ENCODE assay signal across 10 cellular contexts in the genomic region with DNA sequence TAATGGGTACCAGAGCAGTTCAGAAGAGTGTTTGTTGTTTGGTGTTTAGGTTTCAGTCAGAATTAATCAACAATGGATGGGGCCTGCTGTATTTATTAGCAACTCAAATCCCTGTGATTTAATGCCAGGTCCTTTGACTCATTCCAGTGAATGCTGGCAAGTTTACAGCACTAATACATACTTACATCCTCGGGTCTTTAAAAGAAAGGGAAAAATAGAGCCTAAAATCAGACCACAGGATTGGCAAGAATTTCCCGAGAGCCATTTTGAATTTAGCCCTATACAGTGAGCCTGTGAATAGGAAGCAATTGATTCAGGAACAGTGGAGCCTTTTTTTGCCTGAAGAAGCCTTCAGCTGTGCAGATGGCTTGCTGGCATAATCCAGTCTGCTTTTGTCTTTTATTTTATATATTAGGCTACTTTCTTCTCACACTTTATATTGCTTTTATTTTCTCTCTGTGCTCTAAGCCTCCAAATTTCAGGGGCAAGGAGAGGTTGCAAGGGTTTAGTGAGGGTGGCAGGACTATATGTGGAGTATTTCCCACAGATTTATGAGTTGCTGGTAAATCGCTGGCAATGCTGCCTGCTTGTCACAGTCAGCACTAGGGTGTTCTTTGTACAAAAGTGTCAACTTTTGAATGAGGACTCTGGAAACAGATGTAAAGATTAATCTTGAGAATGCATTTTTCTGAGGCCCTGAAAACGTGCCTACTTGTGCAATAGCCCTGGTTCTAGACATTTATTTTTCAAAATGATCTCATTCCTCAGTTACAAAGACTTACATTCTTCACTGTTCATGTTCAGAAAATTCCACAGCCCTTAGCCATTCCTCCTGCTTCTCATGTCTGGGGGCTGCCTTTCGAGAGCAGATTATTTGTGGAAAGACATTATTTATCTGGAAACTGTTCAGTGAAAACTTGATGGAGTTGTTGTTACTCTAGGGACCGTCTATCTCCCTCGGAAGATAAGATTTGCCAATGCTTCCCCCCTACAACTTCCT.
DNase-seq lines count a peak whose midpoint lies in the region; ATAC-seq, FAIRE-seq and TF ChIP-seq lines count a peak whose summit lies in the region.
"Had no signal": no experiment of that assay in that cellular context is flagged by ENCODE, and none has a peak within 500 bp of the region (broad histone marks: within the 10 kb centered on the region; RNA-seq: fewer than 3 reads in every experiment).

No MANE protein-coding gene starts in this region.

- H3K4me3 ChIP-seq in astrocyte of the cerebellum (ENCODE audit: low read depth, low read length) (no peak overlapping the region), heart right ventricle (no peak overlapping the region)

- DNase-seq in EH (ENCODE audit: low read depth) (peak; percentile 97), astrocyte of the cerebellum (ENCODE audit: low read depth) (peak; percentile 97), heart right ventricle (peak in 1 of 2 donors; percentile 13), putamen (ENCODE audit: low spot score) (peak; percentile 62), activated T-cell treated with anti-CD3 and anti-CD28 coated beads for 4 hours (no peak), RCC 7860 (ENCODE audit: low spot score) (no peak)
- DNase-seq: DMS153, Kasumi-1 had no signal

- ATAC-seq in heart right ventricle (peak in 7 of 8 donors; percentile 66 to 92 (median 83)), GM21717 (IDR thresholded peaks at IDR 0.05; ENCODE audit: unreplicated experiment) (no peak), GM18498 (IDR thresholded peaks at IDR 0.05; ENCODE audit: unreplicated experiment) (no peak)

- no peak for TF ChIP-seq CTCF in astrocyte of the cerebellum (IDR thresholded peaks at IDR 0.05; ENCODE audit: low read depth, low read length, missing control alignments)
- TF ChIP-seq CTCF in heart right ventricle (IDR thresholded peaks at IDR 0.05), result no peak

- H3K27me3 ChIP-seq in heart right ventricle, result no peaks in the 10 kb centered on the region

- peak overlapping the region in 9 of 10 donors; percentile 38 to 78 (median 73) for H3K27ac ChIP-seq in heart right ventricle

- in situ Hi-C loops in astrocyte of the cerebellum (cut with HindIII; ENCODE audit: low sequenced_read_pairs), result no loop called here

- no peak for FAIRE-seq in RCC 7860 (lab: Jason Lieb, UNC)

- peaks cover 0 to 12% (median 6%) of the 10 kb centered on the region in 9 donors for H3K4me1 ChIP-seq in heart right ventricle

- intact Hi-C loops in heart right ventricle (cut with DNase I), result loop anchor here in 1 of 10 donors (5.0 kb wide), 1 partner anchor 127 kb away; no protein-coding TSS in a partner anchor

- H3K9me3 ChIP-seq in heart right ventricle, result peaks cover 0 to 8% (median 0%) of the 10 kb centered on the region in 11 donors

- H3K36me3 ChIP-seq in heart right ventricle, result no peaks in the 10 kb centered on the region

- 49 to 51% methylated on average over 7 of the region's 7 CpGs for WGBS in heart right ventricle, 2 donors

Comparison
In these comparisons a context has a peak if more than half of its experiments do, and no peak if none do; other contexts are left out.
1. DNase-seq: peak in EH (single experiment), astrocyte of the cerebellum (single experiment) and putamen (single experiment); none in activated T-cell treated with anti-CD3 and anti-CD28 coated beads for 4 hours (single experiment) and RCC 7860 (single experiment).
2. ATAC-seq: peak in heart right ventricle (7 of 8); none in GM21717 (single experiment) and GM18498 (single experiment).